Comparison of ENCODE assay signal across 18 cellular contexts in genomic region chr2:42877532-42877931, GRCh38.
"Had no signal": no experiment of that assay in that cellular context is flagged by ENCODE, and none has a peak within 500 bp of the region (broad histone marks: within the 10 kb centered on the region; RNA-seq: fewer than 3 reads in every experiment).

No MANE protein-coding gene starts in this region.

- DNase-seq: activated CD4-positive, alpha-beta memory T cell treated with anti-CD3 and anti-CD28 coated beads, Interleukin-2, amount 10 ng/mL, durations not matched to agents 7 days and 5 days; activated CD4-positive, alpha-beta T cell treated with anti-CD3 and anti-CD28 coated beads for 36 hours; activated naive CD4-positive, alpha-beta T cell treated with anti-CD3 and anti-CD28 coated beads, Interleukin-2, amount 50 U/mL, for 16 hours; adrenal gland; cerebellar nuclear complex; dermis blood vessel endothelial cell; erythroblast; glutamatergic neuron; left lung; midbrain; naive B cell; retina; SK-N-SH; stimulated activated CD4-positive, alpha-beta T cell treated with anti-CD3 and anti-CD28 coated beads, Interleukin-2, amount 100 ng/mL, for 24 hours; stimulated activated naive CD4-positive, alpha-beta T cell treated with Interleukin-2 at 50 U/mL for 16 hours; T-helper 1 cell; WERI-Rb-1 had no signal

- H3K27me3 ChIP-seq: adrenal gland, left lung, suprapubic skin had no signal

- H3K9me3 ChIP-seq: adrenal gland, left lung, SK-N-SH, suprapubic skin had no signal

- H3K4me3 ChIP-seq: adrenal gland, left lung, suprapubic skin had no signal

- H3K9ac ChIP-seq: SK-N-SH had no signal

- H3K36me3 ChIP-seq: adrenal gland, left lung, suprapubic skin, WERI-Rb-1 had no signal

- ATAC-seq: left lung had no signal

- H3K4me2 ChIP-seq: SK-N-SH had no signal

- H3K27ac ChIP-seq: WERI-Rb-1 had no signal
